29 cellular contexts compared by ENCODE assay signal in the genomic region with DNA sequence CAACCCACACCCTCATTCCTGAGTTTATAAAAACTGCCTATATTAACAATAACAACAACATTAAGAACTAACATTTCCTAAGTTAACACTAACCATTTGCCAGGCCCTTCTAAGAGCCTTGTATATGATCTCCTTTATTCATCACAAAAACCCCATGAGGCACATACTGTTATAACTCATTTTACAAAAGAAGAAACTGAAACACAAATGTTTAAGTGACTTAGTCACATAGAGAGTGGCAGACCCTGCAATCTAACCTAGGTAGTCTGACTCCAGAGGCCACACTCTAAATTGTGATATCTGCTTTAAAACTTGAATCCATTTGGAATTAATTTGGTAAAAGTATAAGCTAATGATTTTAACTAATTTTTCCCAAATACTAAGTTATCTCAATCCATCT.
"Had no signal": no experiment of that assay in that cellular context is flagged by ENCODE, and none has a peak within 500 bp of the region (broad histone marks: within the 10 kb centered on the region; RNA-seq: fewer than 3 reads in every experiment).

No MANE protein-coding gene starts in this region.

- H2AFZ ChIP-seq: neural progenitor cell, parathyroid adenoma had no signal

- H3K9me3 Mint-ChIP-seq: neural progenitor cell; stimulated activated naive CD8-positive, alpha-beta T cell treated with anti-CD3 and anti-CD28 coated beads, Interleukin-15, amount 100 ng/mL, for 72 hours; type B pancreatic cell had no signal

- ATAC-seq: natural killer cell; psoas muscle; right cardiac atrium; right lobe of liver; stimulated activated memory B cell treated with anti-CD40 and anti-IgM and Interleukin-4, amounts not matched to agents 10 μg/mL and 1 μg/mL and 100 μg/mL, for 72 hours; stimulated activated naive CD8-positive, alpha-beta T cell treated with anti-CD3 and anti-CD28 coated beads, Interleukin-15, amount 100 ng/mL, for 72 hours; stimulated activated naive CD8-positive, alpha-beta T cell treated with anti-CD3 and anti-CD28 coated beads, Interleukin-15, Interleukin-2, amounts not matched to agents 100 U/mL and 50 U/mL, for 24 hours; upper lobe of right lung had no signal

- H3K9me3 ChIP-seq: ovary, psoas muscle, right lobe of liver, testis, tibial artery, transverse colon, upper lobe of right lung, uterus had no signal

- H3K4me1 Mint-ChIP-seq: natural killer cell; stimulated activated memory B cell treated with anti-CD40 and anti-IgM and Interleukin-4, amounts not matched to agents 10 μg/mL and 1 μg/mL and 100 μg/mL, for 72 hours; stimulated activated naive CD8-positive, alpha-beta T cell treated with anti-CD3 and anti-CD28 coated beads, Interleukin-15, amount 100 ng/mL, for 72 hours had no signal

- H3K27ac Mint-ChIP-seq: natural killer cell; neural progenitor cell; progenitor cell of endocrine pancreas; stimulated activated memory B cell treated with anti-CD40 and anti-IgM and Interleukin-4, amounts not matched to agents 10 μg/mL and 1 μg/mL and 100 μg/mL, for 72 hours; stimulated activated naive CD8-positive, alpha-beta T cell treated with anti-CD3 and anti-CD28 coated beads, Interleukin-15, amount 100 ng/mL, for 72 hours; type B pancreatic cell had no signal

- DNase-seq: natural killer cell; occipital lobe; ovary; posterior cingulate gyrus; psoas muscle; right cardiac atrium; right lobe of liver; sigmoid colon; small intestine; stimulated activated CD4-positive, alpha-beta T cell treated with anti-CD3 and anti-CD28 coated beads, Interleukin-15, amount 100 ng/mL, for 24 hours; stimulated activated CD4-positive, alpha-beta T cell treated with anti-CD3 and anti-CD28 coated beads, Interleukin-2, amount 100 ng/mL, for 24 hours; stimulated activated CD4-positive, alpha-beta T cell treated with anti-CD3 and anti-CD28 coated beads, Interleukin-2, amount 100 ng/mL, for 48 hours; stimulated activated CD4-positive, alpha-beta T cell treated with anti-CD3 and anti-CD28 coated beads, Interleukin-4, amount 100 ng/mL, for 24 hours; stimulated activated naive CD4-positive, alpha-beta T cell; stimulated activated naive CD8-positive, alpha-beta T cell treated with anti-CD3 and anti-CD28 coated beads, Interleukin-15, amount 100 ng/mL, for 72 hours; stimulated activated naive CD8-positive, alpha-beta T cell treated with anti-CD3 and anti-CD28 coated beads, Interleukin-15, Interleukin-2, amounts not matched to agents 100 U/mL and 50 U/mL, for 24 hours; substantia nigra; testis; tibial artery; transverse colon; upper lobe of right lung; uterus had no signal

- H3K36me3 ChIP-seq: neural progenitor cell, ovary, right lobe of liver, sigmoid colon, suprapubic skin, tibial artery, transverse colon, upper lobe of right lung, uterus had no signal

- H3K4me1 ChIP-seq: neural progenitor cell, parathyroid adenoma, psoas muscle, right lobe of liver, sigmoid colon, suprapubic skin, testis, tibial artery, transverse colon, upper lobe of right lung, uterus had no signal

- H3K36me3 Mint-ChIP-seq: natural killer cell, neural progenitor cell, type B pancreatic cell had no signal

- H3K27me3 ChIP-seq: neural progenitor cell, ovary, right lobe of liver, sigmoid colon, suprapubic skin, testis, tibial artery, transverse colon, upper lobe of right lung, uterus had no signal

- H3K27me3 Mint-ChIP-seq: progenitor cell of endocrine pancreas; stimulated activated naive CD8-positive, alpha-beta T cell treated with anti-CD3 and anti-CD28 coated beads, Interleukin-15, amount 100 ng/mL, for 72 hours; type B pancreatic cell had no signal

- H3K4me3 ChIP-seq: neural progenitor cell, ovary, psoas muscle, right lobe of liver, sigmoid colon, suprapubic skin, testis, tibial artery, transverse colon, upper lobe of right lung, uterus had no signal

- H3K27ac ChIP-seq: neural progenitor cell, ovary, parathyroid adenoma, psoas muscle, right lobe of liver, sigmoid colon, suprapubic skin, testis, tibial artery, transverse colon, upper lobe of right lung, uterus had no signal

- H3K9ac ChIP-seq: neural progenitor cell, parathyroid adenoma had no signal

- H3K4me2 ChIP-seq: neural progenitor cell had no signal

- H3K4me3 Mint-ChIP-seq: natural killer cell; nephron; neural progenitor cell; stimulated activated memory B cell treated with anti-CD40 and anti-IgM and Interleukin-4, amounts not matched to agents 10 μg/mL and 1 μg/mL and 100 μg/mL, for 72 hours; stimulated activated naive CD8-positive, alpha-beta T cell treated with anti-CD3 and anti-CD28 coated beads, Interleukin-15, amount 100 ng/mL, for 72 hours; type B pancreatic cell had no signal

- FAIRE-seq: small intestine had no signal

- H3K79me2 ChIP-seq: parathyroid adenoma had no signal
